ENCODE assay signal across 14 cellular contexts in genomic region chr2:85247591-85247990, GRCh38.
"Had no signal": no experiment of that assay in that cellular context is flagged by ENCODE, and none has a peak within 500 bp of the region (broad histone marks: within the 10 kb centered on the region; RNA-seq: fewer than 3 reads in every experiment).

No MANE protein-coding gene starts in this region.

- H3K9me3 ChIP-seq: adrenal gland, colonic mucosa, upper lobe of left lung had no signal

- DNase-seq: activated CD4-positive, alpha-beta T cell treated with anti-CD3 and anti-CD28 coated beads, Interleukin-2, amount 50 U/mL, for 1 hour; activated naive CD4-positive, alpha-beta T cell treated with anti-CD3 and anti-CD28 coated beads, Interleukin-2, amount 50 U/mL, for 16 hours; adrenal gland; colonic mucosa; effector CD4-positive, alpha-beta T cell; hippocampal formation; immature natural killer cell; stimulated activated CD4-positive, alpha-beta T cell treated with anti-CD3 and anti-CD28 coated beads, Interleukin-12 subunit alpha, Interleukin-12 subunit beta, amount 100 ng/mL, for 4 hours; stimulated activated naive CD4-positive, alpha-beta T cell; substantia nigra; upper lobe of left lung had no signal

- H3K4me3 ChIP-seq: adrenal gland, colonic mucosa, lung, upper lobe of left lung had no signal

- H3K4me1 Mint-ChIP-seq: immature natural killer cell had no signal

- H3K36me3 Mint-ChIP-seq: immature natural killer cell had no signal

- H3K4me3 Mint-ChIP-seq: immature natural killer cell; T-helper 1 cell treated with Interleukin-12 subunit alpha and Interleukin-12 subunit beta and Interleukin-4 antibody, amounts not matched to agents 30 μg/mL and 1 μg/mL, for 36 hours had no signal

- H3K27ac Mint-ChIP-seq: activated T-helper 2 cell treated with anti-CD3 and anti-CD28 coated beads, Interferon-gamma antibody, Interleukin-2, Interleukin-4, amounts not matched to agents 10 μg/mL and 5 μg/mL and 100 μg/mL, durations not matched to agents 14 hours and 24 hours and 36 hours; immature natural killer cell; T-helper 1 cell treated with Interleukin-12 subunit alpha and Interleukin-12 subunit beta and Interleukin-4 antibody, amounts not matched to agents 30 μg/mL and 1 μg/mL, for 36 hours had no signal

- H3K27me3 ChIP-seq: adrenal gland, colonic mucosa, upper lobe of left lung had no signal

- H3K36me3 ChIP-seq: adrenal gland, colonic mucosa, upper lobe of left lung had no signal

- H3K9me3 Mint-ChIP-seq: activated T-helper 2 cell treated with anti-CD3 and anti-CD28 coated beads, Interferon-gamma antibody, Interleukin-2, Interleukin-4, amounts not matched to agents 10 μg/mL and 5 μg/mL and 100 μg/mL, durations not matched to agents 14 hours and 24 hours and 36 hours; immature natural killer cell; T-helper 1 cell treated with Interleukin-12 subunit alpha and Interleukin-12 subunit beta and Interleukin-4 antibody, amounts not matched to agents 30 μg/mL and 1 μg/mL, for 36 hours had no signal
